ENCODE assay signal across 13 cellular contexts in genomic region chr11:113376156-113376555, GRCh38. TPM values are rescaled to one million over a fixed set of nuclear protein-coding genes. Genes with fewer than 3 reads are reported as not detected.
DNase-seq lines count a peak whose midpoint lies in the region; ATAC-seq and TF ChIP-seq lines count a peak whose summit lies in the region.
"Had no signal": no experiment of that assay in that cellular context is flagged by ENCODE, and none has a peak within 500 bp of the region (broad histone marks: within the 10 kb centered on the region; RNA-seq: fewer than 3 reads in every experiment).

No MANE protein-coding gene starts in this region.

- no peaks in the 10 kb centered on the region for H3K9me3 ChIP-seq in WERI-Rb-1 (ENCODE audit: severe bottlenecking)
- H3K9me3 ChIP-seq: Caco-2 had no signal

- H3K27ac ChIP-seq in WERI-Rb-1 = no peak overlapping the region
- H3K27ac ChIP-seq: hepatocyte, VCaP had no signal

- TF ChIP-seq CTCF in WERI-Rb-1 (IDR thresholded peaks at IDR 0.05; ENCODE audit: low read depth, low read length) (no peak), glutamatergic neuron (IDR thresholded peaks at IDR 0.05; ENCODE audit: partially characterized antibody, unreplicated experiment) (no peak)

- no peak overlapping the region for H3K27ac Mint-ChIP-seq in glutamatergic neuron (ENCODE audit: unreplicated experiment)

- intact Hi-C loops in Right ventricle myocardium superior (cut with DNase I) = no loop called here

- H3K4me3 Mint-ChIP-seq in glutamatergic neuron (ENCODE audit: unreplicated experiment) = no peak overlapping the region

- H3K4me1 Mint-ChIP-seq in glutamatergic neuron (ENCODE audit: low read depth, unreplicated experiment) = no peaks in the 10 kb centered on the region

- peaks cover 2% of the 10 kb centered on the region for H3K9me3 Mint-ChIP-seq in glutamatergic neuron (ENCODE audit: unreplicated experiment)

- peaks cover 6% of the 10 kb centered on the region for H3K36me3 Mint-ChIP-seq in glutamatergic neuron (ENCODE audit: unreplicated experiment)

- H3K27me3 Mint-ChIP-seq in glutamatergic neuron (ENCODE audit: unreplicated experiment) = peaks cover 2% of the 10 kb centered on the region

- DNase-seq in WERI-Rb-1 (peak; percentile 55), middle frontal gyrus (ENCODE audit: extremely low spot score, low spot score) (peak; percentile 28), Right ventricle myocardium superior (no peak), glutamatergic neuron (no peak)
- DNase-seq: activated CD8-positive, alpha-beta memory T cell treated with anti-CD3 and anti-CD28 coated beads, Interleukin-2, amount 50 U/mL, for 48 hours; Caco-2; effector memory CD4-positive, alpha-beta T cell had no signal

- no peaks in the 10 kb centered on the region for H3K27me3 ChIP-seq in WERI-Rb-1 (ENCODE audit: insufficient read depth, low read depth, severe bottlenecking)
- H3K27me3 ChIP-seq: hepatocyte had no signal

- H3K4me3 ChIP-seq in WERI-Rb-1 (ENCODE audit: low read depth, low read length) = no peak overlapping the region
- H3K4me3 ChIP-seq: hepatocyte had no signal

- ATAC-seq in GM18868 (IDR thresholded peaks at IDR 0.05; ENCODE audit: unreplicated experiment) (peak; percentile 90), HG03135 (IDR thresholded peaks at IDR 0.05; ENCODE audit: unreplicated experiment) (peak; percentile 55), GM21529 (IDR thresholded peaks at IDR 0.05; ENCODE audit: unreplicated experiment) (no peak), Right ventricle myocardium superior (ENCODE audit: poor library complexity) (no peak), HG02840 (IDR thresholded peaks at IDR 0.05; ENCODE audit: low FRiP score, unreplicated experiment) (no peak)

- H3K36me3 ChIP-seq in WERI-Rb-1 = no peaks in the 10 kb centered on the region

RNA-seq across cellular contexts. Expression of gene ANKK1, which starts 11.4 kb away (rescaled TPM):
- total RNA-seq in Right ventricle myocardium superior = not detected
- not detected for total RNA-seq in glutamatergic neuron (ENCODE audit: unreplicated experiment)

Comparison
In these comparisons a context has a peak if more than half of its experiments do, and no peak if none do; other contexts are left out.
1. ATAC-seq: peak in GM18868 (single experiment) and HG03135 (single experiment); none in GM21529 (single experiment), Right ventricle myocardium superior (single experiment) and HG02840 (single experiment).
2. DNase-seq: peak in WERI-Rb-1 (single experiment) and middle frontal gyrus (single experiment); none in Right ventricle myocardium superior (single experiment) and glutamatergic neuron (single experiment).